In the genomic region with DNA sequence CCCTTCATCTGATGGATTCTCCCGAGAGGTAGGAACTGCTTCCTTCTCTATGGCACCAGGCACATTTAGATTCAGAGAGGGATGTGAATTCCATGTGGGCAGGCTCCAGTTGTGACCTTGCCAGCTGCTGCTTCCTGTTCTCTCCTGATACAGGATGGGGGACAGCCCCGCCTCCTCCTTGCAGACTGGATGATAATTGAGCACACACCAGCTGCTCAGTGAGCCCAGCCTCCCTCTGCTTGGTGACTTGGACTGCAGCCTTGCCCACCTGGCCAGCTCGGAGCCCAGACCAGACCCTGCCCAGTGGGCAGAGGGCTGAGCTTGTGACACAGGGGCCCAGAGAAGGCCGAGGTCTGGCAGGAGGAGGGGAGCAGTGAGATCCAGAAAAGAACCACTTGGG, we compare ENCODE assay signal across 10 cellular contexts.
DNase-seq lines count a peak whose midpoint lies in the region; ATAC-seq lines count a peak whose summit lies in the region.
"Had no signal": no experiment of that assay in that cellular context is flagged by ENCODE, and none has a peak within 500 bp of the region (broad histone marks: within the 10 kb centered on the region; RNA-seq: fewer than 3 reads in every experiment).

No MANE protein-coding gene starts in this region.

- no peaks in the 10 kb centered on the region for H3K36me3 Mint-ChIP-seq in effector memory CD8-positive, alpha-beta T cell (ENCODE audit: insufficient read depth)

- H3K9me3 Mint-ChIP-seq in effector memory CD8-positive, alpha-beta T cell: peaks cover 0 to 3% of the 10 kb centered on the region in 2 donors

- H3K27me3 Mint-ChIP-seq in effector memory CD8-positive, alpha-beta T cell: peaks cover 17 to 22% of the 10 kb centered on the region in 2 donors

- peaks cover 13 to 14% of the 10 kb centered on the region in 2 donors for H3K4me1 Mint-ChIP-seq in effector memory CD8-positive, alpha-beta T cell (ENCODE audit: low read depth in 2 of 2)

- H3K4me3 Mint-ChIP-seq in effector memory CD8-positive, alpha-beta T cell: no peak overlapping the region

- DNase-seq in Kasumi-1 (lab: John Stamatoyannopoulos, UW) (peak; percentile 44 to 48), NCI-H345 treated with DMSO at 0.1 percent for 48 hours (lab: John Stamatoyannopoulos, UW; ENCODE audit: unreplicated experiment) (peak; percentile 28), retina (peak; percentile 66), RPMI8226 (no peak), NCI-H1930 (lab: John Stamatoyannopoulos, UW) (no peak)
- no peak for DNase-seq in effector memory CD8-positive, alpha-beta T cell
- DNase-seq: stimulated activated CD4-positive, alpha-beta T cell treated with anti-CD3 and anti-CD28 coated beads, Interleukin-2, amount 100 ng/mL, for 48 hours had no signal

- H3K27ac ChIP-seq in cingulate gyrus (ENCODE audit: low read depth, low read length): peak overlapping the region; percentile 60
- H3K27ac ChIP-seq: KMS-11, thoracic aorta had no signal

- no peak for ATAC-seq in effector memory CD8-positive, alpha-beta T cell (replicated peaks)

- no peak overlapping the region for H3K27ac Mint-ChIP-seq in effector memory CD8-positive, alpha-beta T cell

Comparison
In these comparisons a context has a peak if more than half of its experiments do, and no peak if none do; other contexts are left out.
1. DNase-seq: peak in Kasumi-1 (2 of 2), NCI-H345 treated with DMSO at 0.1 percent for 48 hours (single experiment) and retina (single experiment); none in RPMI8226 (single experiment), NCI-H1930 (0 of 2) and effector memory CD8-positive, alpha-beta T cell (0 of 3).